1 cellular context compared by ENCODE assay signal in the genomic region with DNA sequence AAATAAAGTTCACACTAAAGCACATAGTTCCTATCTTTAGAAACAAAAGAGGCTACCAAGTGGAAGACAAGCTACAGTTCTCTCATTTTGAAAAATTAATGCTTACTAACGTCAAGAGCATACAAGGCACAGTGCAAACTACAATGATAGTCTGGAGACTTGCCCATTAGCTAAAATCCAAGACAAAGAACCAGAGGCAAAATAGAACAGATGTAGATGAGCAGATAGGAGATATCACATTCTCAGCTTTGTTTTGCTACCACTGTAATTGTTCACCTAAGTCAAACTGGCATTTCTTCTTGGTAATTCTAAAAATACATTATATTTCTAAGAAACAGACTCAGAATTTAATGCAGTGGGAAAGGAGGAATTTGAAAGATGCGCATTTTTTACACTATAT.
TF ChIP-seq lines count a peak whose summit lies in the region.

No MANE protein-coding gene starts in this region.

TF ChIP-seq in WTC11, 78 proteins besides CTCF, POLR2A, EP300 and RAD21 (continued from another document):
- TF ChIP-seq, protein P1, sequence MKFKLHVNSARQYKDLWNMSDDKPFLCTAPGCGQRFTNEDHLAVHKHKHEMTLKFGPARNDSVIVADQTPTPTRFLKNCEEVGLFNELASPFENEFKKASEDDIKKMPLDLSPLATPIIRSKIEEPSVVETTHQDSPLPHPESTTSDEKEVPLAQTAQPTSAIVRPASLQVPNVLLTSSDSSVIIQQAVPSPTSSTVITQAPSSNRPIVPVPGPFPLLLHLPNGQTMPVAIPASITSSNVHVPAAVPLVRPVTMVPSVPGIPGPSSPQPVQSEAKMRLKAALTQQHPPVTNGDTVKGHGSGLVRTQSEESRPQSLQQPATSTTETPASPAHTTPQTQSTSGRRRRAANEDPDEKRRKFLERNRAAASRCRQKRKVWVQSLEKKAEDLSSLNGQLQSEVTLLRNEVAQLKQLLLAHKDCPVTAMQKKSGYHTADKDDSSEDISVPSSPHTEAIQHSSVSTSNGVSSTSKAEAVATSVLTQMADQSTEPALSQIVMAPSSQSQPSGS (CRISPR knock-in tag; IDR thresholded peaks at IDR 0.05; ENCODE audit: borderline replicate concordance, low read depth) = no peak
- TF ChIP-seq ZNF219 (CRISPR knock-in tag; IDR thresholded peaks at IDR 0.05; ENCODE audit: borderline replicate concordance) (no peak), PRDM15 (CRISPR knock-in tag; IDR thresholded peaks at IDR 0.05) (no peak), NFE2L1 (CRISPR knock-in tag; IDR thresholded peaks at IDR 0.05) (no peak), SMAD3 (CRISPR knock-in tag; IDR thresholded peaks at IDR 0.05; ENCODE audit: borderline replicate concordance) (no peak), OVOL2 (CRISPR knock-in tag; IDR thresholded peaks at IDR 0.05; ENCODE audit: borderline replicate concordance) (no peak), SOX15 (CRISPR knock-in tag; IDR thresholded peaks at IDR 0.05) (no peak)
- TF ChIP-seq, protein P2, sequence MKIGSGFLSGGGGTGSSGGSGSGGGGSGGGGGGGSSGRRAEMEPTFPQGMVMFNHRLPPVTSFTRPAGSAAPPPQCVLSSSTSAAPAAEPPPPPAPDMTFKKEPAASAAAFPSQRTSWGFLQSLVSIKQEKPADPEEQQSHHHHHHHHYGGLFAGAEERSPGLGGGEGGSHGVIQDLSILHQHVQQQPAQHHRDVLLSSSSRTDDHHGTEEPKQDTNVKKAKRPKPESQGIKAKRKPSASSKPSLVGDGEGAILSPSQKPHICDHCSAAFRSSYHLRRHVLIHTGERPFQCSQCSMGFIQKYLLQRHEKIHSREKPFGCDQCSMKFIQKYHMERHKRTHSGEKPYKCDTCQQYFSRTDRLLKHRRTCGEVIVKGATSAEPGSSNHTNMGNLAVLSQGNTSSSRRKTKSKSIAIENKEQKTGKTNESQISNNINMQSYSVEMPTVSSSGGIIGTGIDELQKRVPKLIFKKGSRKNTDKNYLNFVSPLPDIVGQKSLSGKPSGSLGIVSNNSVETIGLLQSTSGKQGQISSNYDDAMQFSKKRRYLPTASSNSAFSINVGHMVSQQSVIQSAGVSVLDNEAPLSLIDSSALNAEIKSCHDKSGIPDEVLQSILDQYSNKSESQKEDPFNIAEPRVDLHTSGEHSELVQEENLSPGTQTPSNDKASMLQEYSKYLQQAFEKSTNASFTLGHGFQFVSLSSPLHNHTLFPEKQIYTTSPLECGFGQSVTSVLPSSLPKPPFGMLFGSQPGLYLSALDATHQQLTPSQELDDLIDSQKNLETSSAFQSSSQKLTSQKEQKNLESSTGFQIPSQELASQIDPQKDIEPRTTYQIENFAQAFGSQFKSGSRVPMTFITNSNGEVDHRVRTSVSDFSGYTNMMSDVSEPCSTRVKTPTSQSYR (CRISPR knock-in tag; IDR thresholded peaks at IDR 0.05) = no peak
TF ChIP-seq in WTC11: peak in this region for 0.
